ENCODE assay signal across 26 cellular contexts in genomic region chr14:35853225-35853624, GRCh38.
"Had no signal": no experiment of that assay in that cellular context is flagged by ENCODE, and none has a peak within 500 bp of the region (broad histone marks: within the 10 kb centered on the region; RNA-seq: fewer than 3 reads in every experiment).

No MANE protein-coding gene starts in this region.

- H3K9ac ChIP-seq: neural progenitor cell had no signal

- ATAC-seq: natural killer cell; sciatic nerve; stimulated activated naive B cell treated with anti-CD40 and anti-IgM and Interleukin-4, amounts not matched to agents 10 μg/mL and 1 μg/mL and 100 μg/mL, for 72 hours; stimulated activated naive CD8-positive, alpha-beta T cell treated with anti-CD3 and anti-CD28 coated beads, Interleukin-15, Interleukin-2, amounts not matched to agents 100 U/mL and 50 U/mL, for 24 hours had no signal

- H3K9me3 ChIP-seq: neutrophil, ovary, testis, thyroid gland, transverse colon, upper lobe of left lung, vagina had no signal

- H3K4me3 ChIP-seq: left ventricle myocardium inferior, lung, neural progenitor cell, ovary, right atrium auricular region, skin epidermis, stomach, testis, thyroid gland, transverse colon, upper lobe of left lung, vagina had no signal

- H3K36me3 ChIP-seq: neutrophil, ovary, thyroid gland, transverse colon had no signal

- H3K27ac ChIP-seq: left ventricle myocardium inferior, neural progenitor cell, neutrophil, ovary, right atrium auricular region, skin epidermis, stomach, testis, thyroid gland, transverse colon, upper lobe of left lung, vagina had no signal

- H3K4me1 ChIP-seq: left ventricle myocardium inferior, right atrium auricular region, stomach, testis, transverse colon, upper lobe of left lung, vagina had no signal

- H3K27me3 ChIP-seq: neural progenitor cell, neutrophil, ovary, right atrium auricular region, stomach, testis, thyroid gland, transverse colon, upper lobe of left lung, vagina had no signal

- H2AFZ ChIP-seq: neural progenitor cell had no signal

- H3K4me2 ChIP-seq: neural progenitor cell had no signal

- DNase-seq: islet precursor cell; left ventricle myocardium inferior; mesendoderm; naive B cell; natural killer cell; nephron progenitor cell; occipital lobe; ovary; stimulated activated CD4-positive, alpha-beta T cell treated with anti-CD3 and anti-CD28 coated beads, Interleukin-12 subunit alpha, Interleukin-12 subunit beta, amount 100 ng/mL, for 4 hours; stimulated activated CD4-positive, alpha-beta T cell treated with anti-CD3 and anti-CD28 coated beads, Interleukin-15, amount 100 ng/mL, for 24 hours; stimulated activated CD4-positive, alpha-beta T cell treated with anti-CD3 and anti-CD28 coated beads, Interleukin-2, amount 100 ng/mL, for 24 hours; stimulated activated CD4-positive, alpha-beta T cell treated with anti-CD3 and anti-CD28 coated beads, Interleukin-4, amount 100 ng/mL, for 1 hour; stimulated activated naive B cell treated with anti-CD40 and anti-IgM and Interleukin-4, amounts not matched to agents 10 μg/mL and 1 μg/mL and 100 μg/mL, for 72 hours; stimulated activated naive CD8-positive, alpha-beta T cell treated with anti-CD3 and anti-CD28 coated beads, Interleukin-15, Interleukin-2, amounts not matched to agents 100 U/mL and 50 U/mL, for 24 hours; stomach; testis; thyroid gland; transverse colon had no signal
